20 cellular contexts compared by ENCODE assay signal in the genomic region with DNA sequence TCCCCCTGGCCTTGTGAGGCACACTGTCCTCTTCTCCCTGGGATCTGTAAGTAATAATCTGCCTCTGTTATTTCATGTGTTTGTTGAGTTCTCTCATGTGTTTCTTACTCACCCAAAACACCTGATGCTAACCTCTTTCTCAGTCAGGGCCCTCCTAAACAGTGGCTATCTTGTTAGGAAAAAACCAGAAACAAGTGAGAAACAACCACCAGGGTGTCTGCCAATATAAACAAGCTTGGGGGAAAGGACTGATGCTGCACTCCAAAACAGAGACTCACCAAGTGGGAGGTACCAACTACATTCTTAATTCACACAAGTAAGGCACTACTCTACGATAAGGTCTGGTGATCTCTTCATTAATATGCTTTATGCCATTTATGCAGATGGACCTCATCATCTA.
A peak's percentile ranks its signal among the peaks of the same experiment; 100 is the strongest.
DNase-seq lines count a peak whose midpoint lies in the region; ATAC-seq, FAIRE-seq and TF ChIP-seq lines count a peak whose summit lies in the region.
"Had no signal": no experiment of that assay in that cellular context is flagged by ENCODE, and none has a peak within 500 bp of the region (broad histone marks: within the 10 kb centered on the region; RNA-seq: fewer than 3 reads in every experiment).

No MANE protein-coding gene starts in this region.

- in situ Hi-C loops in ACHN (cut with HindIII; ENCODE audit: low pct_ligation_motif_present, low pct_unique_long_range_greater_than_20kb, low sequenced_read_pairs) = no loop called here

- no peak for TF ChIP-seq CTCF in AG04449 (IDR thresholded peaks at IDR 0.05; ENCODE audit: insufficient read depth, low read length, missing control alignments)
- TF ChIP-seq CTCF in bronchial epithelial cell (IDR thresholded peaks at IDR 0.05; ENCODE audit: insufficient read depth, low read length, severe bottlenecking) = no peak

- POLR2A ChIA-PET in AG04449 (lab: Yijun Ruan, JAX) = no interaction called here

- DNase-seq in AG04449 (ENCODE audit: low read depth, low spot score) (peak; percentile 24), HTR-8/SVneo (ENCODE audit: insufficient read length, low spot score) (no peak), bronchial epithelial cell (ENCODE audit: low read depth) (peak; percentile 26), iris pigment epithelial cell (ENCODE audit: low read depth) (peak; percentile 54), CD1c-positive myeloid dendritic cell (ENCODE audit: extremely low spot score) (no peak), epidermal melanocyte (ENCODE audit: insufficient read length, low spot score) (no peak), ACHN (no peak)
- DNase-seq: activated gamma-delta T cell treated with Interleukin-2 at 50 U/mL for 16 hours; amygdala; CD4-positive, CD25-positive, alpha-beta regulatory T cell; gastrocnemius medialis; left colon; NCI-H526 treated with DMSO at 0.1 percent for 48 hours; SHP77; stimulated activated CD4-positive, alpha-beta T cell treated with anti-CD3 and anti-CD28 coated beads, Interleukin-4, amount 100 ng/mL, for 24 hours; T-cell; upper lobe of left lung had no signal

- H3K4me3 ChIP-seq in AG04449 (ENCODE audit: low read depth, low read length) = no peak overlapping the region
- H3K4me3 ChIP-seq in bronchial epithelial cell (ENCODE audit: low read depth, low read length) = no peak overlapping the region
- H3K4me3 ChIP-seq: gastrocnemius medialis, smooth muscle cell, upper lobe of left lung had no signal

- FAIRE-seq in HTR-8/SVneo (lab: Jason Lieb, UNC) = peak; percentile 13
- FAIRE-seq in bronchial epithelial cell (lab: Jason Lieb, UNC) = no peak
- FAIRE-seq: A204.1 had no signal

- CTCF ChIA-PET in AG04449 (lab: Yijun Ruan, JAX) = no interaction called here

- no peaks in the 10 kb centered on the region for H3K36me3 ChIP-seq in bronchial epithelial cell (ENCODE audit: control insufficient read depth, insufficient read depth, low read length)
- H3K36me3 ChIP-seq: gastrocnemius medialis, upper lobe of left lung had no signal

- H3K27me3 ChIP-seq in bronchial epithelial cell (ENCODE audit: control insufficient read depth, insufficient read depth, low read length) = no peaks in the 10 kb centered on the region
- H3K27me3 ChIP-seq: gastrocnemius medialis, upper lobe of left lung had no signal

- ATAC-seq in HG03196 (IDR thresholded peaks at IDR 0.05; ENCODE audit: unreplicated experiment) = no peak
- ATAC-seq: gastrocnemius medialis, left colon, T-cell had no signal

Comparison
In these comparisons a context has a peak if more than half of its experiments do, and no peak if none do; other contexts are left out.
1. DNase-seq: peak in AG04449 (single experiment), bronchial epithelial cell (single experiment) and iris pigment epithelial cell (single experiment); none in HTR-8/SVneo (single experiment), CD1c-positive myeloid dendritic cell (single experiment), epidermal melanocyte (single experiment) and ACHN (single experiment).